In genomic region chr19:39444598-39445257, GRCh38 we compare ENCODE assay signal across 8 cellular contexts. TPM values are rescaled to one million over a fixed set of nuclear protein-coding genes. Genes with fewer than 3 reads are reported as not detected.
DNase-seq lines count a peak whose midpoint lies in the region; ATAC-seq and TF ChIP-seq lines count a peak whose summit lies in the region.

No MANE protein-coding gene starts in this region.

- intact Hi-C loops in IMR-90 (cut with micrococcal nuclease) (loop anchor here (10.0 kb wide), 1 partner anchor 400 kb away; the partner anchor contains the start of gene FBL), mammary epithelial cell (cut with micrococcal nuclease) (loop anchor here (2.0 to 5.0 kb wide), 2 partner anchors 38 to 42 kb away; partner anchors contain the start of gene TIMM50), lower leg skin (cut with DNase I; ENCODE audit: low total_unique reads) (loop anchor here (10.0 kb wide), 1 partner anchor 90 kb away; the partner anchor contains the start of gene EID2B)

- TF ChIP-seq CTCF in AG04450 (IDR thresholded peaks at IDR 0.05; ENCODE audit: low read depth, low read length) (no peak), IMR-90 (conservative IDR thresholded peaks at IDR 0.05; ENCODE audit: low read depth, low read length) (no peak), mammary epithelial cell (conservative IDR thresholded peaks at IDR 0.05 in 1 of 2, IDR thresholded peaks at IDR 0.05 in 1 of 2; ENCODE audit: extremely low read depth in 1 of 2, insufficient read depth in 1 of 2, low read depth in 1 of 2, low read length in 2 of 2) (no peak), lower leg skin (IDR thresholded peaks at IDR 0.05) (no peak)

- dilution Hi-C loops in IMR-90 (cut with HindIII; ENCODE audit: low sequenced_read_pairs, unreplicated experiment) = no loop called here
- dilution Hi-C loops in mammary epithelial cell (cut with HindIII; ENCODE audit: low sequenced_read_pairs) = no loop called here

- H2AFZ ChIP-seq in IMR-90 (replicated peaks; ENCODE audit: low read length, poor library complexity) = peak overlapping the region; percentile 93
- peak overlapping the region; percentile 73 for H2AFZ ChIP-seq in mammary epithelial cell (ENCODE audit: low read depth, low read length)

- peak overlapping the region; percentile 97 to 98 for H4K8ac ChIP-seq in IMR-90 (ENCODE audit: low read depth in 2 of 2, low read length in 2 of 2)

- H4K20me1 ChIP-seq in IMR-90 (ENCODE audit: insufficient read depth, low read length) (peaks cover 29% of the 10 kb centered on the region), mammary epithelial cell (ENCODE audit: insufficient read depth, low read length) (no peaks in the 10 kb centered on the region)

- peak overlapping the region; percentile 31; the same call in 1 of the 2 replicates for H2BK120ac ChIP-seq in IMR-90 (ENCODE audit: low read depth, low read length)

- H3K79me1 ChIP-seq in IMR-90 (ENCODE audit: low read depth in 1 of 2, low read length in 2 of 2) = peaks cover 11 to 50% of the 10 kb centered on the region in 2 experiments; a peak in 3 of 4 replicates

- TSS peak; percentile 95 for BruUV-seq in IMR-90 (replicated peaks; lab: Mats Ljungman, UMichigan)
- BruUV-seq in mammary epithelial cell (replicated peaks; lab: Mats Ljungman, UMichigan) = TSS peak; percentile 90

- in situ Hi-C loops in IMR-90 (cut with MboI; ENCODE audit: low sequenced_read_pairs) (loop anchor here (25.0 kb wide), 1 partner anchor 393 kb away; the partner anchor contains the start of genes DYRK1B and FBL), mammary epithelial cell (cut with MboI; ENCODE audit: low sequenced_read_pairs in 2 of 2) (loop anchor here (5.0 to 25.0 kb wide), 2 partner anchors 88 to 243 kb away; partner anchors contain the start of gene EID2B (in 2 of the 2))

- H3K4me2 ChIP-seq in IMR-90 (ENCODE audit: low read depth, low read length) = peak overlapping the region; percentile 95
- peak overlapping the region; percentile 73 for H3K4me2 ChIP-seq in mammary epithelial cell (ENCODE audit: insufficient read depth, low read depth, low read length)

- H3K9me3 ChIP-seq in AG04450 (ENCODE audit: control insufficient read depth, insufficient read depth, low read length) = no peaks in the 10 kb centered on the region; the same call in 1 of the 2 replicates
- H3K9me3 ChIP-seq in IMR-90 (ENCODE audit: control insufficient read depth, insufficient read depth, low read length) = no peaks in the 10 kb centered on the region
- no peaks in the 10 kb centered on the region for H3K9me3 ChIP-seq in mammary epithelial cell (replicated peaks; ENCODE audit: insufficient read depth, low read length)

- POLR2A ChIA-PET in AG04450 (lab: Yijun Ruan, JAX) = interaction anchor here (0.7 to 3.8 kb wide), 4 partner anchors 9 to 63 kb away, joined by 3 to 38 read pairs (median 4); partner anchors contain the start of gene RPS16
- POLR2A ChIA-PET in IMR-90 (lab: Charles Lee; ENCODE audit: unreplicated experiment) = interaction anchor here (0.6 to 1.0 kb wide), 3 partner anchors 9 to 87 kb away, joined by 12 to 22 read pairs (median 14); partner anchors contain the start of gene RPS16

- no peak for DNase-seq in AG04450 (ENCODE audit: low read depth, low spot score)
- no peak for DNase-seq in IMR-90
- peak; percentile 16 for DNase-seq in mammary epithelial cell
- no peak for DNase-seq in lower leg skin (ENCODE audit: low spot score in 2 of 2)
- DNase-seq in H4 (ENCODE audit: low spot score) = no peak

- no peaks in the 10 kb centered on the region for H3K27me3 ChIP-seq in AG04450 (ENCODE audit: control insufficient read depth, insufficient read depth, low read length)
- no peaks in the 10 kb centered on the region for H3K27me3 ChIP-seq in IMR-90 (ENCODE audit: control insufficient read depth, insufficient read depth, low read length)
- H3K27me3 ChIP-seq in mammary epithelial cell (ENCODE audit: insufficient read depth, low read length) = no peaks in the 10 kb centered on the region

- peak overlapping the region; percentile 95 for H3K23ac ChIP-seq in IMR-90 (ENCODE audit: low read depth, low read length)

- peak overlapping the region; percentile 97 for H3K56ac ChIP-seq in IMR-90 (ENCODE audit: extremely low read depth, insufficient read depth, low read length)

- H4K5ac ChIP-seq in IMR-90 (ENCODE audit: low read depth, low read length) = peak overlapping the region; percentile 92

- peak overlapping the region; percentile 95 for H3K4ac ChIP-seq in IMR-90 (ENCODE audit: low read depth, low read length)

- peak overlapping the region; percentile 99 for H3K4me3 ChIP-seq in AG04450 (ENCODE audit: low read depth, low read length)
- H3K4me3 ChIP-seq in IMR-90 (ENCODE audit: insufficient read depth, low read depth, low read length) = peak overlapping the region; percentile 83
- H3K4me3 ChIP-seq in mammary epithelial cell (replicated peaks in 1 of 3; ENCODE audit: insufficient read depth in 1 of 3, low read depth in 2 of 3, low read length in 3 of 3) = peak overlapping the region; percentile 78 to 93 (median 90)
- peak overlapping the region; percentile 96 for H3K4me3 ChIP-seq in lower leg skin (ENCODE audit: low read depth, poor library complexity, severe bottlenecking)
- H3K4me3 ChIP-seq in urinary bladder (ENCODE audit: low read depth, low read length) = peak overlapping the region; percentile 91

- ATAC-seq in IMR-90 (ENCODE audit: low read depth) (peak; percentile 1), HG02610 (IDR thresholded peaks at IDR 0.05; ENCODE audit: unreplicated experiment) (no peak), GM21825 (IDR thresholded peaks at IDR 0.05; ENCODE audit: unreplicated experiment) (no peak)

- peak overlapping the region; percentile 89 for H2BK5ac ChIP-seq in IMR-90 (ENCODE audit: low read depth, low read length, poor library complexity, severe bottlenecking)

- no peak overlapping the region for H2BK15ac ChIP-seq in IMR-90 (ENCODE audit: low read depth, low read length)

- H3K4me1 ChIP-seq in IMR-90 (ENCODE audit: control insufficient read depth, insufficient read depth, low read length) = peaks cover 5% of the 10 kb centered on the region
- H3K4me1 ChIP-seq in mammary epithelial cell (ENCODE audit: insufficient read depth, low read length) = peaks cover 27% of the 10 kb centered on the region
- peaks cover 5% of the 10 kb centered on the region for H3K4me1 ChIP-seq in urinary bladder (ENCODE audit: insufficient read depth)

- H3K9me1 ChIP-seq in IMR-90 (ENCODE audit: insufficient read depth, low read length) = peaks cover 3% of the 10 kb centered on the region

- H3K36me3 ChIP-seq in IMR-90 (ENCODE audit: control insufficient read depth, insufficient read depth, low read length) = peaks cover 8% of the 10 kb centered on the region; the same call in 1 of the 2 replicates
- peaks cover 2% of the 10 kb centered on the region for H3K36me3 ChIP-seq in mammary epithelial cell (ENCODE audit: insufficient read depth, low read length)
- no peaks in the 10 kb centered on the region for H3K36me3 ChIP-seq in urinary bladder (ENCODE audit: insufficient read depth)

- CTCF ChIA-PET in AG04450 (lab: Charles Lee) = interaction anchor here (0.6 to 2.5 kb wide), 4 partner anchors 30 to 102 kb away, joined by 3 to 7 read pairs (median 6); partner anchors contain the start of genes PLEKHG2 and SAMD4B
- CTCF ChIA-PET in IMR-90 (lab: Yijun Ruan, JAX) = interaction anchor here (1.0 kb wide), 1 partner anchor 47 kb away, joined by 3 read pairs; no protein-coding TSS in a partner anchor
- CTCF ChIA-PET in mammary epithelial cell (lab: Charles Lee; ENCODE audit: low non-redundant PET) = interaction anchor here (0.6 kb wide), 2 partner anchors 30 to 1366 kb away, joined by 3 to 5 read pairs; no protein-coding TSS in a partner anchor

- no peak for TF ChIP-seq POLR2A in IMR-90 (IDR thresholded peaks at IDR 0.05; ENCODE audit: low read depth, low read length)
- TF ChIP-seq POLR2A in lower leg skin (IDR thresholded peaks at IDR 0.05) = no peak

- H3K27ac ChIP-seq in AG04450 (ENCODE audit: low read depth, low read length) (peak overlapping the region; percentile 94), IMR-90 (ENCODE audit: insufficient read depth, low read length) (peak overlapping the region; percentile 96), mammary epithelial cell (ENCODE audit: insufficient read depth, low read depth, low read length) (peak overlapping the region; percentile 73), urinary bladder (ENCODE audit: low read depth) (peak overlapping the region; percentile 89)

- H2AK9ac ChIP-seq in IMR-90 (replicated peaks; ENCODE audit: low read depth, low read length, poor library complexity) = peak overlapping the region; percentile 95

- peak overlapping the region; percentile 96 for H3K14ac ChIP-seq in IMR-90 (replicated peaks; ENCODE audit: low read depth, low read length)

- H2AK5ac ChIP-seq in IMR-90 (ENCODE audit: low read depth, low read length) = peak overlapping the region; percentile 97

- peak overlapping the region; percentile 99 for H3K9ac ChIP-seq in IMR-90 (ENCODE audit: low read depth, low read length)
- peak overlapping the region; percentile 96 for H3K9ac ChIP-seq in mammary epithelial cell (ENCODE audit: insufficient read depth, low read length)

- TF ChIP-seq RAD21 in IMR-90 (IDR thresholded peaks at IDR 0.05; ENCODE audit: low read length) = no peak

- peak overlapping the region; percentile 93 for H4K91ac ChIP-seq in IMR-90 (ENCODE audit: insufficient read depth, low read depth, low read length)

- no peak overlapping the region for H2BK20ac ChIP-seq in IMR-90 (ENCODE audit: low read depth, low read length)

- H3K79me2 ChIP-seq in mammary epithelial cell (ENCODE audit: insufficient read depth, low read length) = peaks cover 54% of the 10 kb centered on the region

- 9% methylated on average over 4 of the region's 20 CpGs; no CpG with 5 or more reads in 1 of the 2 experiments for WGBS in IMR-90 (ENCODE audit: extremely low coverage in 2 of 2, insufficient read length in 1 of 2), 2 experiments
- 6% methylated on average over 16 of the region's 20 CpGs for WGBS in mammary epithelial cell (ENCODE audit: low coverage, missing lambda C conversion rate)
- 3 to 4% methylated on average over 18 to 20 of the region's 20 CpGs for WGBS in lower leg skin, 2 donors
- 4% methylated on average over 20 of the region's 20 CpGs for WGBS in urinary bladder

- peak overlapping the region; percentile 76 for H3K18ac ChIP-seq in IMR-90 (ENCODE audit: low read depth, low read length)

RNA-seq across cellular contexts. Expression of gene SUPT5H, which starts 0.7 kb away (rescaled TPM):
- polyA plus RNA-seq in AG04450 (2011; rRNA removed) = 75.3 and 78.0 TPM in 2 replicates
- polyA minus RNA-seq in AG04450 (2011; rRNA and poly(A)+ RNA removed) = 84.5 and 96.0 TPM in 2 replicates
- 75.3 and 86.9 TPM in 2 replicates for total RNA-seq in IMR-90 (2012; rRNA removed)
- 116 and 117 TPM in 2 replicates for polyA plus RNA-seq in IMR-90 (2012; rRNA removed)
- polyA plus RNA-seq in IMR-90 (2012; cell fraction: cytosol; rRNA removed) = 63.8 and 73.5 TPM in 2 replicates
- 407 and 458 TPM in 2 replicates for polyA plus RNA-seq in IMR-90 (2012; cell fraction: nucleus; rRNA removed; ENCODE audit: low replicate concordance)
- total RNA-seq in mammary epithelial cell = 100 to 1,000 TPM in 1 of 2 donors, 10 to 100 TPM in 1; 66.7 to 120 TPM
- 74.5 TPM for polyA plus RNA-seq in mammary epithelial cell
- polyA minus RNA-seq in mammary epithelial cell = 177 TPM
- 100 to 1,000 TPM in 1 of 4 donors, 10 to 100 TPM in 3; 70.0 to 102 (median 77.3) TPM for total RNA-seq in lower leg skin
- 24.8 TPM for total RNA-seq in urinary bladder
- 85.8 TPM for polyA plus RNA-seq in urinary bladder
- 70.1 and 75.0 TPM in 2 replicates for total RNA-seq in H4 (2014; rRNA removed; shearing (Covaris generic))

RNA-seq across cellular contexts. Expression of gene RPS16, which starts 9.0 kb away (rescaled TPM):
- 1,488 and 2,094 TPM in 2 replicates for polyA plus RNA-seq in AG04450 (2011; rRNA removed)
- polyA minus RNA-seq in AG04450 (2011; rRNA and poly(A)+ RNA removed) = 1,554 and 2,030 TPM in 2 replicates
- total RNA-seq in IMR-90 (2012; rRNA removed) = 320 and 410 TPM in 2 replicates
- 3,500 and 3,524 TPM in 2 replicates for polyA plus RNA-seq in IMR-90 (2012; rRNA removed)
- polyA plus RNA-seq in IMR-90 (2012; cell fraction: cytosol; rRNA removed) = 4,203 and 4,770 TPM in 2 replicates
- polyA plus RNA-seq in IMR-90 (2012; cell fraction: nucleus; rRNA removed; ENCODE audit: low replicate concordance) = 1,551 and 1,592 TPM in 2 replicates
- 1,000 to 10,000 TPM in 1 of 2 donors, 100 to 1,000 TPM in 1; 361 to 1,710 TPM for total RNA-seq in mammary epithelial cell
- 3,363 TPM for polyA plus RNA-seq in mammary epithelial cell
- polyA minus RNA-seq in mammary epithelial cell = 1,696 TPM
- 1,000 to 10,000 TPM; 1,726 to 3,026 (median 2,088) TPM for total RNA-seq in lower leg skin
- total RNA-seq in urinary bladder = 27.7 TPM
- 3,259 TPM for polyA plus RNA-seq in urinary bladder
- 8.0 and 83.0 TPM in 2 replicates for total RNA-seq in H4 (2014; rRNA removed; shearing (Covaris generic))

RNA-seq across cellular contexts. Expression of gene PLEKHG2, which starts 32.3 kb away (rescaled TPM):
- polyA plus RNA-seq in AG04450 (2011; rRNA removed) (12.3 and 19.1 TPM in 2 replicates), IMR-90 (2012; rRNA removed) (28.3 and 33.2 TPM in 2 replicates), mammary epithelial cell (21.9 TPM), urinary bladder (30.5 TPM)
- polyA minus RNA-seq in AG04450 (2011; rRNA and poly(A)+ RNA removed) = 27.4 and 38.3 TPM in 2 replicates
- total RNA-seq in IMR-90 (2012; rRNA removed) (6.5 and 7.8 TPM in 2 replicates), mammary epithelial cell (10 to 100 TPM; 15.5 to 40.6 TPM), lower leg skin (1 to 10 TPM; 3.0 to 6.4 (median 4.3) TPM), urinary bladder (28.9 TPM)
- 7.8 and 13.9 TPM in 2 replicates for polyA plus RNA-seq in IMR-90 (2012; cell fraction: cytosol; rRNA removed)
- polyA plus RNA-seq in IMR-90 (2012; cell fraction: nucleus; rRNA removed; ENCODE audit: low replicate concordance) = 174 and 236 TPM in 2 replicates
- 10.2 TPM for polyA minus RNA-seq in mammary epithelial cell
- total RNA-seq in H4 (2014; rRNA removed; shearing (Covaris generic)) = 5.3 and 7.1 TPM in 2 replicates

RNA-seq across cellular contexts. Expression of gene TIMM50, which starts 35.9 kb away (rescaled TPM):
- polyA plus RNA-seq in AG04450 (2011; rRNA removed) (58.9 and 75.0 TPM in 2 replicates), IMR-90 (2012; rRNA removed) (76.8 and 89.9 TPM in 2 replicates), mammary epithelial cell (75.8 TPM), urinary bladder (52.1 TPM)
- 66.5 and 67.2 TPM in 2 replicates for polyA minus RNA-seq in AG04450 (2011; rRNA and poly(A)+ RNA removed)
- total RNA-seq in IMR-90 (2012; rRNA removed) (52.0 and 53.3 TPM in 2 replicates), mammary epithelial cell (10 to 100 TPM; 36.0 to 96.0 TPM), lower leg skin (10 to 100 TPM; 35.0 to 41.9 (median 37.1) TPM), urinary bladder (24.0 TPM)
- 74.3 and 78.9 TPM in 2 replicates for polyA plus RNA-seq in IMR-90 (2012; cell fraction: cytosol; rRNA removed)
- polyA plus RNA-seq in IMR-90 (2012; cell fraction: nucleus; rRNA removed; ENCODE audit: low replicate concordance) = 86.9 and 89.0 TPM in 2 replicates
- 138 TPM for polyA minus RNA-seq in mammary epithelial cell
- 91.9 and 122 TPM in 2 replicates for total RNA-seq in H4 (2014; rRNA removed; shearing (Covaris generic))

RNA-seq across cellular contexts. Expression of gene ZFP36, which starts 38.1 kb away (rescaled TPM):
- polyA plus RNA-seq in AG04450 (2011; rRNA removed) (4.1 and 8.3 TPM in 2 replicates), IMR-90 (2012; rRNA removed) (45.0 and 50.5 TPM in 2 replicates), mammary epithelial cell (10.4 TPM), urinary bladder (759 TPM)
- 4.6 and 6.4 TPM in 2 replicates for polyA minus RNA-seq in AG04450 (2011; rRNA and poly(A)+ RNA removed)
- total RNA-seq in IMR-90 (2012; rRNA removed) (1.4 and 3.1 TPM in 2 replicates), mammary epithelial cell (100 to 1,000 TPM in 1 of 2 donors, 10 to 100 TPM in 1; 13.3 to 110 TPM), lower leg skin (100 to 1,000 TPM; 170 to 536 (median 280) TPM), urinary bladder (13.0 TPM)
- 84.7 and 235 TPM in 2 replicates for polyA plus RNA-seq in IMR-90 (2012; cell fraction: cytosol; rRNA removed)
- polyA plus RNA-seq in IMR-90 (2012; cell fraction: nucleus; rRNA removed; ENCODE audit: low replicate concordance) = 360 and 687 TPM in 2 replicates
- 34.5 TPM for polyA minus RNA-seq in mammary epithelial cell
- total RNA-seq in H4 (2014; rRNA removed; shearing (Covaris generic)) = 4.0 and 5.7 TPM in 2 replicates
